In genomic region chr7:32587431-32587948, GRCh38 we compare ENCODE assay signal across 7 cellular contexts.
DNase-seq lines count a peak whose midpoint lies in the region; ATAC-seq and TF ChIP-seq lines count a peak whose summit lies in the region.

No MANE protein-coding gene starts in this region.

- peak overlapping the region; percentile 29 for H3K27ac Mint-ChIP-seq in stimulated activated effector memory CD8-positive, alpha-beta T cell treated with anti-CD3 and anti-CD28 coated beads, Interleukin-12 subunit alpha, Interleukin-12 subunit beta, amount 100 ng/mL, for 72 hours

- H3K4me1 Mint-ChIP-seq in stimulated activated effector memory CD8-positive, alpha-beta T cell treated with anti-CD3 and anti-CD28 coated beads, Interleukin-12 subunit alpha, Interleukin-12 subunit beta, amount 100 ng/mL, for 72 hours = peaks cover 11% of the 10 kb centered on the region

- no peaks in the 10 kb centered on the region for H3K27me3 ChIP-seq in HL-60 (ENCODE audit: insufficient read depth, poor library complexity, severe bottlenecking)
- H3K27me3 ChIP-seq in ascending aorta = no peaks in the 10 kb centered on the region
- H3K27me3 ChIP-seq in right cardiac atrium (ENCODE audit: control insufficient read depth, insufficient read depth) = no peaks in the 10 kb centered on the region
- no peaks in the 10 kb centered on the region for H3K27me3 ChIP-seq in adrenal gland

- H3K9me3 Mint-ChIP-seq in stimulated activated effector memory CD8-positive, alpha-beta T cell treated with anti-CD3 and anti-CD28 coated beads, Interleukin-12 subunit alpha, Interleukin-12 subunit beta, amount 100 ng/mL, for 72 hours = no peaks in the 10 kb centered on the region

- H3K9me3 ChIP-seq in ascending aorta (no peaks in the 10 kb centered on the region), right cardiac atrium (ENCODE audit: control insufficient read depth, low read length) (no peaks in the 10 kb centered on the region), adrenal gland (replicated peaks in 1 of 3) (no peaks in the 10 kb centered on the region)

- TF ChIP-seq CTCF in HL-60 (IDR thresholded peaks at IDR 0.05; ENCODE audit: insufficient read depth, low read length) (no peak), ascending aorta (IDR thresholded peaks at IDR 0.05) (no peak), adrenal gland (IDR thresholded peaks at IDR 0.05) (no peak)

- 24% methylated on average over 9 of the region's 9 CpGs for WGBS in right cardiac atrium
- 67 to 73% (median 69%) methylated on average over 9 of the region's 9 CpGs for WGBS in adrenal gland, 4 donors

- H3K36me3 ChIP-seq in ascending aorta (peaks cover 23 to 36% of the 10 kb centered on the region in 2 donors), adrenal gland (replicated peaks in 1 of 2) (peaks cover 0 to 37% of the 10 kb centered on the region in 2 donors)

- H3K4me1 ChIP-seq in ascending aorta = peaks cover 0 to 3% of the 10 kb centered on the region in 2 donors
- peaks cover 15% of the 10 kb centered on the region for H3K4me1 ChIP-seq in right cardiac atrium (ENCODE audit: control insufficient read depth, insufficient read depth, low read length)
- peaks cover 3 to 10% of the 10 kb centered on the region in 2 donors for H3K4me1 ChIP-seq in adrenal gland (replicated peaks in 1 of 2)

- DNase-seq in HL-60 (ENCODE audit: low read depth in 1 of 2, low spot score in 1 of 2) = peak in 1 of 2 experiments; percentile 33
- no peak for DNase-seq in ascending aorta (ENCODE audit: low spot score in 2 of 2)
- peak in 2 of 3 donors; percentile 25 to 48 for DNase-seq in right cardiac atrium
- no peak for DNase-seq in stimulated activated effector memory CD8-positive, alpha-beta T cell treated with anti-CD3 and anti-CD28 coated beads, Interleukin-12 subunit alpha, Interleukin-12 subunit beta, amount 100 ng/mL, for 72 hours (ENCODE audit: low spot score in 2 of 2)
- no peak for DNase-seq in NCI-H1417 (lab: John Stamatoyannopoulos, UW)
- no peak for DNase-seq in KG1 (lab: John Stamatoyannopoulos, UW)
- no peak for DNase-seq in adrenal gland

- no peak for TF ChIP-seq POLR2A in adrenal gland (IDR thresholded peaks at IDR 0.05)

- ATAC-seq in right cardiac atrium = peak; percentile 77 to 82
- no peak for ATAC-seq in stimulated activated effector memory CD8-positive, alpha-beta T cell treated with anti-CD3 and anti-CD28 coated beads, Interleukin-12 subunit alpha, Interleukin-12 subunit beta, amount 100 ng/mL, for 72 hours

- no peak overlapping the region for H3K4me3 ChIP-seq in HL-60 (replicated peaks; ENCODE audit: insufficient read depth, low read length)
- no peak overlapping the region for H3K4me3 ChIP-seq in ascending aorta
- H3K4me3 ChIP-seq in right cardiac atrium (ENCODE audit: low read length) = no peak overlapping the region
- H3K4me3 ChIP-seq in adrenal gland = no peak overlapping the region

- H3K4me3 Mint-ChIP-seq in stimulated activated effector memory CD8-positive, alpha-beta T cell treated with anti-CD3 and anti-CD28 coated beads, Interleukin-12 subunit alpha, Interleukin-12 subunit beta, amount 100 ng/mL, for 72 hours = no peak overlapping the region

- H3K36me3 Mint-ChIP-seq in stimulated activated effector memory CD8-positive, alpha-beta T cell treated with anti-CD3 and anti-CD28 coated beads, Interleukin-12 subunit alpha, Interleukin-12 subunit beta, amount 100 ng/mL, for 72 hours = peaks cover 35% of the 10 kb centered on the region

- intact Hi-C loops in ascending aorta (cut with DNase I) = no loop called here
- intact Hi-C loops in right cardiac atrium (cut with DNase I) = no loop called here
- intact Hi-C loops in adrenal gland (cut with DNase I) = no loop called here

- peak overlapping the region; percentile 80 for H3K27ac ChIP-seq in HL-60 (replicated peaks)
- peak overlapping the region; percentile 7 to 31 for H3K27ac ChIP-seq in ascending aorta
- peak overlapping the region; percentile 98 for H3K27ac ChIP-seq in right cardiac atrium (ENCODE audit: low read length)
- peak overlapping the region in 1 of 5 donors; percentile 70 for H3K27ac ChIP-seq in adrenal gland

Comparison
In these comparisons a context has a peak if more than half of its experiments do, and no peak if none do; other contexts are left out.
1. DNase-seq: peak in right cardiac atrium (2 of 3); none in ascending aorta (0 of 2), stimulated activated effector memory CD8-positive, alpha-beta T cell treated with anti-CD3 and anti-CD28 coated beads, Interleukin-12 subunit alpha, Interleukin-12 subunit beta, amount 100 ng/mL, for 72 hours (0 of 2), NCI-H1417 (0 of 3), KG1 (single experiment) and adrenal gland (0 of 7).